1 cellular context compared by ENCODE assay signal in genomic region chr17:43216762-43217613, GRCh38.
A peak's percentile ranks its signal among the peaks of the same experiment; 100 is the strongest.
TF ChIP-seq lines count a peak whose summit lies in the region.

No MANE protein-coding gene starts in this region.

TF ChIP-seq in HepG2, 621 proteins besides CTCF, POLR2A, EP300 and RAD21 (continues in another document):
- TF ChIP-seq MTA3 (CRISPR knock-in tag; IDR thresholded peaks at IDR 0.05) = no peak
- peak; percentile 93 for TF ChIP-seq ZBTB43 (CRISPR knock-in tag; conservative IDR thresholded peaks at IDR 0.05)
- TF ChIP-seq HDAC6 (IDR thresholded peaks at IDR 0.05; ENCODE audit: low read depth, low read length) = no peak
- TF ChIP-seq SATB2 (CRISPR knock-in tag; IDR thresholded peaks at IDR 0.05) = no peak; the same call in 1 of the 2 replicates
- 0 out of 2 replicates have a peak, but pooled peaks have one; percentile 23 for TF ChIP-seq SNAI1 (CRISPR knock-in tag; IDR thresholded peaks at IDR 0.05; ENCODE audit: borderline replicate concordance)
- TF ChIP-seq ZBTB25 (CRISPR knock-in tag; IDR thresholded peaks at IDR 0.05) = peak; percentile 37
- peak; percentile 88; the same call in 1 of the 2 replicates for TF ChIP-seq ZNF792 (CRISPR knock-in tag; IDR thresholded peaks at IDR 0.05)
- peak; percentile 86; the same call in 1 of the 2 replicates for TF ChIP-seq PHF21A (CRISPR knock-in tag; IDR thresholded peaks at IDR 0.05)
- no peak for TF ChIP-seq SMAD9 (CRISPR knock-in tag; IDR thresholded peaks at IDR 0.05)
- TF ChIP-seq SAFB2 (CRISPR knock-in tag; IDR thresholded peaks at IDR 0.05; ENCODE audit: borderline replicate concordance, low read depth) = 0 out of 2 replicates have a peak, but pooled peaks have one; percentile 43
- no peak for TF ChIP-seq RFXAP (CRISPR knock-in tag; IDR thresholded peaks at IDR 0.05; ENCODE audit: borderline replicate concordance)
- peak; percentile 26; the same call in 1 of the 2 replicates for TF ChIP-seq XBP1 (CRISPR knock-in tag; IDR thresholded peaks at IDR 0.05)
- 0 out of 2 replicates have a peak, but pooled peaks have one; percentile 58 for TF ChIP-seq ZNF138 (CRISPR knock-in tag; IDR thresholded peaks at IDR 0.05; ENCODE audit: low read depth)
- TF ChIP-seq ZBTB7A (CRISPR knock-in tag; IDR thresholded peaks at IDR 0.05) = peak; percentile 51
- TF ChIP-seq ZNF12 (CRISPR knock-in tag; IDR thresholded peaks at IDR 0.05) = no peak; the same call in 1 of the 2 replicates
- no peak; the same call in 1 of the 2 replicates for TF ChIP-seq DNMT1 (CRISPR knock-in tag; IDR thresholded peaks at IDR 0.05)
- peak; percentile 84 for TF ChIP-seq RCOR2 (CRISPR knock-in tag; IDR thresholded peaks at IDR 0.05)
- TF ChIP-seq ZMYM2 (CRISPR knock-in tag; IDR thresholded peaks at IDR 0.05) = no peak
- TF ChIP-seq ZNF446 (CRISPR knock-in tag; IDR thresholded peaks at IDR 0.05) = peak; percentile 78; the same call in 1 of the 2 replicates
- TF ChIP-seq NFAT5 (CRISPR knock-in tag; IDR thresholded peaks at IDR 0.05) = peak; percentile 80; the same call in 1 of the 2 replicates
- no peak; the same call in 1 of the 2 replicates for TF ChIP-seq NFKB2 (CRISPR knock-in tag; IDR thresholded peaks at IDR 0.05; ENCODE audit: borderline replicate concordance)
- TF ChIP-seq JARID2 (CRISPR knock-in tag; IDR thresholded peaks at IDR 0.05; ENCODE audit: insufficient replicate concordance) = no peak
- TF ChIP-seq NCOA1 (CRISPR knock-in tag; IDR thresholded peaks at IDR 0.05) = no peak; the same call in 1 of the 2 replicates
- peak; percentile 69; the same call in 1 of the 2 replicates for TF ChIP-seq ZNF703 (CRISPR knock-in tag; IDR thresholded peaks at IDR 0.05; ENCODE audit: borderline replicate concordance)
- 0 out of 2 replicates have a peak, but pooled peaks have one; percentile 65 for TF ChIP-seq HOXA5 (CRISPR knock-in tag; IDR thresholded peaks at IDR 0.05)
- TF ChIP-seq KAT8 (CRISPR knock-in tag; IDR thresholded peaks at IDR 0.05) = peak; percentile 81; the same call in 1 of the 2 replicates
- peak; percentile 90; the same call in 1 of the 2 replicates for TF ChIP-seq ZBTB34 (CRISPR knock-in tag; IDR thresholded peaks at IDR 0.05)
- no peak for TF ChIP-seq HOXD1 (CRISPR knock-in tag; IDR thresholded peaks at IDR 0.05)
- no peak for TF ChIP-seq ZNF33A (CRISPR knock-in tag; IDR thresholded peaks at IDR 0.05; ENCODE audit: borderline replicate concordance)
- no peak for TF ChIP-seq GABPA (IDR thresholded peaks at IDR 0.05; ENCODE audit: low read depth, low read length)
- TF ChIP-seq GABPA (CRISPR knock-in tag; IDR thresholded peaks at IDR 0.05; ENCODE audit: low read depth) = peak; percentile 14; the same call in 1 of the 2 replicates
- TF ChIP-seq ZNF318 (CRISPR knock-in tag; IDR thresholded peaks at IDR 0.05) = peak; percentile 86; the same call in 1 of the 2 replicates
- peak; percentile 56; the same call in 1 of the 2 replicates for TF ChIP-seq SIX4 (CRISPR knock-in tag; IDR thresholded peaks at IDR 0.05)
- no peak for TF ChIP-seq CREB1 (IDR thresholded peaks at IDR 0.05)
- TF ChIP-seq CREB1 (CRISPR knock-in tag; IDR thresholded peaks at IDR 0.05) = peak; percentile 75
- peak; percentile 70 for TF ChIP-seq NR2C2 (CRISPR knock-in tag; IDR thresholded peaks at IDR 0.05; ENCODE audit: borderline replicate concordance)
- TF ChIP-seq ZMAT5 (CRISPR knock-in tag; IDR thresholded peaks at IDR 0.05; ENCODE audit: borderline replicate concordance, low read depth) = no peak
- TF ChIP-seq DDIT3 (CRISPR knock-in tag; IDR thresholded peaks at IDR 0.05) = no peak
- peak; percentile 89; the same call in 1 of the 2 replicates for TF ChIP-seq ZNF670 (CRISPR knock-in tag; IDR thresholded peaks at IDR 0.05; ENCODE audit: borderline replicate concordance)
- peak; percentile 85 for TF ChIP-seq ZNF503 (CRISPR knock-in tag; IDR thresholded peaks at IDR 0.05)
